In the genomic region with DNA sequence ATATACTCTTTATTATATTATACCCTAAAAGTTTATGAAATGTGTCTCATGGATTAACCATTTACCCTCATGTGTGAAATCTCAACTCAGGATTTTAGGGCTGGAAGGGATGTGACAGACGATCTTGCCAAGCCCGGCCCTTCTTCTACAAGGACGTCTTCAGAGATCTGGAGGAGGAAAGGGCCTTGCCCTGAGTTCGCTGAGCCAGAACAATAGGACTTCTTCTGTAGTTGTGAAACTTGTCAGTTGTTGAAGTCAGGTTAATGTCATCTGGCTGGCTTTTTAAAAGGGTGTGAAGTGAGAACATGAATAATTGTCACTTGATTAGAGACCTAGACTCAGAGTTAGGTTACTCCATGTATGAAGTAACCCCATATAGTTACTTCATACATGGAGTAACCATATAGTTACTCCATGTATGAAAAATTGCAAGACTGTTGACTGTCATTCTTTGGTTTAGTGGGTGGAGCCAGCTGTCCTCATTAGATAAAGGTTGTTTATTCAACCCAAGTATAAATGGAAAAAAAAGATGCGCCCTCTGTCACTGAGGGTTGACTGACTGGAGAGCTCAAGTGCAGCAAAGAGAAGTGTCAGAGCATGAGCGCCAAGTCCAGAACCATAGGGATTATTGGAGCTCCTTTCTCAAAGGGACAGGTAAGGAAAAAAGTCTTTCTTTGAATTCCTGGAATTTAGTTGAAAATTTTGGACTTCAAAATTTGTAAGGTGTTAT, we compare ENCODE assay signal across 24 cellular contexts. TPM values are rescaled to one million over a fixed set of nuclear protein-coding genes. Genes with fewer than 3 reads are reported as not detected.
DNase-seq lines count a peak whose midpoint lies in the region; ATAC-seq and TF ChIP-seq lines count a peak whose summit lies in the region.
"Had no signal": no experiment of that assay in that cellular context is flagged by ENCODE, and none has a peak within 500 bp of the region (broad histone marks: within the 10 kb centered on the region; RNA-seq: fewer than 3 reads in every experiment).

A gene (plus strand): TSS at position 541 of the 730 bp plus-strand sequence. CDS start 57 bp downstream, at position 598.

- ATAC-seq in left lobe of liver (peak; percentile 68), naive B cell (ENCODE audit: low read depth in 2 of 2) (no peak), body of pancreas (no peak)
- ATAC-seq: HCT116 had no signal

- peaks cover 20 to 24% of the 10 kb centered on the region in 2 donors for H3K36me3 Mint-ChIP-seq in naive B cell

- H3K27me3 Mint-ChIP-seq in naive B cell: no peaks in the 10 kb centered on the region
- H3K27me3 Mint-ChIP-seq: IgD-negative memory B cell had no signal

- peak within 1 kb of the TSS; percentile 2 to 80 (median 52) for H3K27ac Mint-ChIP-seq in naive B cell

- no peaks in the 10 kb centered on the region for H3K9me3 Mint-ChIP-seq in naive B cell
- H3K9me3 Mint-ChIP-seq: IgD-negative memory B cell had no signal

- TF ChIP-seq CTCF in VCaP (conservative IDR thresholded peaks at IDR 0.05) (no peak), suprapubic skin (IDR thresholded peaks at IDR 0.05) (no peak), esophagus muscularis mucosa (IDR thresholded peaks at IDR 0.05) (no peak), body of pancreas (IDR thresholded peaks at IDR 0.05) (no peak)

- DNase-seq in left lobe of liver (ENCODE audit: low spot score) (peak; percentile 83), naive B cell (no peak), suprapubic skin (ENCODE audit: low spot score in 2 of 2) (no peak), substantia nigra (lab: John Stamatoyannopoulos, UW) (no peak), esophagus muscularis mucosa (ENCODE audit: extremely low spot score) (no peak), body of pancreas (no peak)
- DNase-seq: DMS53; GDM1; Karpas-422; MV-4-11; NCI-H1105 treated with DMSO at 0.1 percent for 48 hours; NCI-H2029 treated with DMSO at 0.1 percent for 48 hours; NCI-H345; NCI-H524; NCI-H774; NK-92 treated with Interleukin-12 subunit alpha and Interleukin-12 subunit beta, amount 100 ng/mL, for 24 hours; SIG-M5 had no signal

- H3K36me3 ChIP-seq in suprapubic skin: peaks cover 20% of the 10 kb centered on the region
- peaks cover 0 to 34% (median 2%) of the 10 kb centered on the region in 4 donors for H3K36me3 ChIP-seq in esophagus muscularis mucosa
- no peaks in the 10 kb centered on the region for H3K36me3 ChIP-seq in body of pancreas (replicated peaks in 1 of 2; ENCODE audit: insufficient read depth in 1 of 2, low read depth in 2 of 2)

- no peak for TF ChIP-seq EP300 in suprapubic skin (IDR thresholded peaks at IDR 0.05)
- no peak for TF ChIP-seq EP300 in esophagus muscularis mucosa (IDR thresholded peaks at IDR 0.05)

- no peaks in the 10 kb centered on the region for H3K9me3 ChIP-seq in suprapubic skin
- H3K9me3 ChIP-seq in esophagus muscularis mucosa: no peaks in the 10 kb centered on the region
- H3K9me3 ChIP-seq in body of pancreas: no peaks in the 10 kb centered on the region

- H3K4me3 ChIP-seq in suprapubic skin (no peak within 1 kb of the TSS), esophagus muscularis mucosa (no peak within 1 kb of the TSS), body of pancreas (no peak within 1 kb of the TSS)

- H3K4me1 Mint-ChIP-seq in naive B cell: peaks cover 0 to 8% (median 6%) of the 10 kb centered on the region in 3 donors

- intact Hi-C loops in esophagus muscularis mucosa (cut with DNase I) (no loop called here), body of pancreas (cut with DNase I) (no loop called here)

- TF ChIP-seq POLR2A in suprapubic skin (IDR thresholded peaks at IDR 0.05) (no peak), esophagus muscularis mucosa (IDR thresholded peaks at IDR 0.05; ENCODE audit: low read depth) (no peak), body of pancreas (IDR thresholded peaks at IDR 0.05) (no peak)

- H3K4me1 ChIP-seq in suprapubic skin: no peaks in the 10 kb centered on the region
- H3K4me1 ChIP-seq in esophagus muscularis mucosa: no peaks in the 10 kb centered on the region
- no peaks in the 10 kb centered on the region for H3K4me1 ChIP-seq in body of pancreas

- H3K27ac ChIP-seq in VCaP (peak within 1 kb of the TSS; percentile 71), suprapubic skin (no peak within 1 kb of the TSS), substantia nigra (ENCODE audit: low read depth, low read length, poor library complexity, severe bottlenecking) (no peak within 1 kb of the TSS), esophagus muscularis mucosa (replicated peaks in 1 of 4) (no peak within 1 kb of the TSS), body of pancreas (no peak within 1 kb of the TSS)
- H3K27ac ChIP-seq: C4-2B, RWPE1 had no signal

- no peak within 1 kb of the TSS for H3K4me3 Mint-ChIP-seq in naive B cell
- H3K4me3 Mint-ChIP-seq: IgD-negative memory B cell had no signal

- H3K27me3 ChIP-seq in suprapubic skin (no peaks in the 10 kb centered on the region), esophagus muscularis mucosa (no peaks in the 10 kb centered on the region), body of pancreas (no peaks in the 10 kb centered on the region)

- WGBS in suprapubic skin: 87% methylated on average over 6 of the region's 6 CpGs
- WGBS in esophagus muscularis mucosa: 95% methylated on average over 6 of the region's 6 CpGs
- WGBS in body of pancreas, 2 donors: 87 to 93% methylated on average over 6 of the region's 6 CpGs

RNA-seq across cellular contexts. Expression of the gene that starts here (rescaled TPM):
- 1,138 TPM for total RNA-seq in left lobe of liver
- polyA plus RNA-seq in naive B cell (ENCODE audit: low read depth in 6 of 6): under 1 TPM in 1 of 6 donors, not detected in 5; 0.20 TPM
- total RNA-seq in suprapubic skin: 100 to 1,000 TPM in 2 of 4 donors, 10 to 100 TPM in 2; 31.8 to 150 (median 102) TPM
- 1 to 10 TPM in 1 of 4 donors, not detected in 3; 1.3 TPM for total RNA-seq in esophagus muscularis mucosa
- not detected for total RNA-seq in body of pancreas
- total RNA-seq: H1, M059J had no signal
- polyA plus RNA-seq: H1, IgD-negative memory B cell had no signal

Comparison
In these comparisons a context has a peak if more than half of its experiments do, and no peak if none do; other contexts are left out.
1. RNA of the gene that starts here (total RNA-seq): 1,138 TPM in left lobe of liver (single experiment) and 31.8 to 150 TPM in suprapubic skin; 1.3 TPM in esophagus muscularis mucosa and not detected in body of pancreas; every median in the first group is over 10 times any median in the second.